ENCODE assay signal across 17 cellular contexts in the genomic region with DNA sequence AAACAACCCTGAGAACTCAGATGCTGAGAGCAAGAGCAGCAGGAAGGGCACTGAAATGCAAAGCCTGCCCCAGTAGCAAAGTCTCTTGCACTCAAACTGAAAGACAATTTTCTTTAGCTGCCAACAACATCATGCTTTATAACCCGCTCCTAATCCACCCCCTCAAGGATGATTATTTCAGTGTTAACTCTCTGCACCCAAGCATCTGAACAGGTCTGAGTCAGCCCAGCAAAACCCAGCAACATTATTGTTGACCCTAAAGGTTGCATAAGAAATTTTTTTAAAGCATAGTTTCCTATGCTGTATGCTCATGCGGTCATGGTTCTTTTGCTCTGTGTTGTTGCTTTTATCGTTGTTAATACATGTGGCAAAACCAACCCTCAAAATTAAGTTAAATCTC.
DNase-seq lines count a peak whose midpoint lies in the region; ATAC-seq and TF ChIP-seq lines count a peak whose summit lies in the region.
"Had no signal": no experiment of that assay in that cellular context is flagged by ENCODE, and none has a peak within 500 bp of the region (broad histone marks: within the 10 kb centered on the region; RNA-seq: fewer than 3 reads in every experiment).

No MANE protein-coding gene starts in this region.

- BruUV-seq in IMR-90 (replicated peaks; lab: Mats Ljungman, UMichigan), result no TSS peak

- H3K23ac ChIP-seq in IMR-90 (ENCODE audit: low read depth, low read length), result no peak overlapping the region

- H3K4me2 ChIP-seq in IMR-90 (ENCODE audit: low read depth, low read length), result peak overlapping the region; percentile 3; the same call in 1 of the 2 replicates
- no peak overlapping the region for H3K4me2 ChIP-seq in hepatocyte
- peak overlapping the region; percentile 30 for H3K4me2 ChIP-seq in skeletal muscle satellite cell (ENCODE audit: low read length)

- no peak overlapping the region for H2AK5ac ChIP-seq in IMR-90 (ENCODE audit: low read depth, low read length)

- dilution Hi-C loops in IMR-90 (cut with HindIII; ENCODE audit: low sequenced_read_pairs, unreplicated experiment), result no loop called here

- ATAC-seq in IMR-90 (ENCODE audit: low read depth) (peak; percentile 79), GM21515 (IDR thresholded peaks at IDR 0.05; ENCODE audit: unreplicated experiment) (no peak), mucosa of descending colon (no peak), GM19395 (IDR thresholded peaks at IDR 0.05; ENCODE audit: unreplicated experiment) (no peak)
- ATAC-seq: gastrocnemius medialis had no signal

- no CpG with 5 or more reads among the region's 3 CpGs for WGBS in IMR-90 (ENCODE audit: extremely low coverage in 2 of 2, insufficient read length in 1 of 2), 2 experiments
- 55% methylated on average over 3 of the region's 3 CpGs for WGBS in hepatocyte (ENCODE audit: low lambda C conversion rate, missing lambda C conversion rate)

- H3K9me3 ChIP-seq in IMR-90 (ENCODE audit: control insufficient read depth, insufficient read depth, low read length) (0 out of 2 replicates have a peak, but pooled peaks cover 1% of the 10 kb centered on the region), hepatocyte (ENCODE audit: low read depth) (no peaks in the 10 kb centered on the region), skeletal muscle satellite cell (replicated peaks; ENCODE audit: low read length) (no peaks in the 10 kb centered on the region), mucosa of descending colon (no peaks in the 10 kb centered on the region)
- H3K9me3 ChIP-seq: gastrocnemius medialis had no signal

- H3K27ac ChIP-seq in IMR-90 (ENCODE audit: insufficient read depth, low read length) (no peak overlapping the region; the same call in 1 of the 2 replicates), hepatocyte (peak overlapping the region; percentile 19)
- H3K27ac ChIP-seq: gastrocnemius medialis, right atrium auricular region had no signal

- H4K20me1 ChIP-seq in IMR-90 (ENCODE audit: insufficient read depth, low read length), result no peaks in the 10 kb centered on the region
- no peaks in the 10 kb centered on the region for H4K20me1 ChIP-seq in hepatocyte (ENCODE audit: insufficient read depth, poor library complexity, severe bottlenecking)

- no peaks in the 10 kb centered on the region for H3K79me1 ChIP-seq in IMR-90 (ENCODE audit: low read depth in 1 of 2, low read length in 2 of 2)

- H3K79me2 ChIP-seq in hepatocyte, result no peaks in the 10 kb centered on the region

- H3K36me3 ChIP-seq in IMR-90 (ENCODE audit: control insufficient read depth, insufficient read depth, low read length) (no peaks in the 10 kb centered on the region), hepatocyte (replicated peaks; ENCODE audit: insufficient read depth, low read depth) (no peaks in the 10 kb centered on the region), skeletal muscle satellite cell (ENCODE audit: insufficient read depth, low read length) (no peaks in the 10 kb centered on the region), mucosa of descending colon (ENCODE audit: low read depth) (no peaks in the 10 kb centered on the region)
- H3K36me3 ChIP-seq: gastrocnemius medialis, right atrium auricular region had no signal

- TF ChIP-seq POLR2A in IMR-90 (IDR thresholded peaks at IDR 0.05; ENCODE audit: low read depth, low read length), result no peak

- H3K27me3 ChIP-seq in IMR-90 (ENCODE audit: control insufficient read depth, insufficient read depth, low read length), result no peaks in the 10 kb centered on the region
- H3K27me3 ChIP-seq in hepatocyte, result no peaks in the 10 kb centered on the region
- H3K27me3 ChIP-seq in skeletal muscle satellite cell (ENCODE audit: control insufficient read depth, insufficient read depth, low read length), result peaks cover 3% of the 10 kb centered on the region
- H3K27me3 ChIP-seq: gastrocnemius medialis, right atrium auricular region had no signal

- no peaks in the 10 kb centered on the region for H3K9me1 ChIP-seq in IMR-90 (ENCODE audit: insufficient read depth, low read length)

- intact Hi-C loops in IMR-90 (cut with micrococcal nuclease) (loop anchor here (5.0 kb wide), 1 partner anchor 602 kb away; no protein-coding TSS in a partner anchor), mucosa of descending colon (cut with DNase I, micrococcal nuclease) (no loop called here)

- H3K14ac ChIP-seq in IMR-90 (replicated peaks; ENCODE audit: low read depth, low read length), result no peak overlapping the region

- H3K9me2 ChIP-seq in hepatocyte (replicated peaks; ENCODE audit: insufficient read depth), result no peaks in the 10 kb centered on the region

- H3K56ac ChIP-seq in IMR-90 (ENCODE audit: extremely low read depth, insufficient read depth, low read length), result no peak overlapping the region

- peaks cover 13% of the 10 kb centered on the region for H3K4me1 ChIP-seq in IMR-90 (ENCODE audit: control insufficient read depth, insufficient read depth, low read length)
- H3K4me1 ChIP-seq in hepatocyte (ENCODE audit: insufficient read depth), result peaks cover 17% of the 10 kb centered on the region
- H3K4me1 ChIP-seq in skeletal muscle satellite cell (ENCODE audit: control insufficient read depth, insufficient read depth, low read length), result peaks cover 15% of the 10 kb centered on the region
- no peaks in the 10 kb centered on the region for H3K4me1 ChIP-seq in mucosa of descending colon (ENCODE audit: low read depth)

- POLR2A ChIA-PET in IMR-90 (lab: Charles Lee; ENCODE audit: unreplicated experiment), result no interaction called here

- peak; percentile 84 for DNase-seq in IMR-90
- DNase-seq in brain pericyte (ENCODE audit: low read depth, low spot score), result peak; percentile 68
- DNase-seq in hepatocyte (ENCODE audit: low spot score), result no peak
- DNase-seq in mucosa of descending colon, result no peak
- DNase-seq: activated gamma-delta T cell treated with Interleukin-2 at 50 U/mL for 16 hours; CD4-positive, alpha-beta memory T cell; gastrocnemius medialis; GF-D8; immature natural killer cell; Kasumi-1; NCI-H2029 treated with DMSO at 0.1 percent for 48 hours; SHP77; stimulated activated naive CD4-positive, alpha-beta T cell treated with Interleukin-2 at 50 U/mL for 16 hours had no signal

- peak overlapping the region; percentile 65 for H2BK5ac ChIP-seq in IMR-90 (ENCODE audit: low read depth, low read length, poor library complexity, severe bottlenecking)

- no peak overlapping the region for H3K4ac ChIP-seq in IMR-90 (ENCODE audit: low read depth, low read length)

- no peak overlapping the region for H4K5ac ChIP-seq in IMR-90 (ENCODE audit: low read depth, low read length)

- in situ Hi-C loops in IMR-90 (cut with MboI; ENCODE audit: low sequenced_read_pairs), result no loop called here

- H3K18ac ChIP-seq in IMR-90 (ENCODE audit: low read depth, low read length), result no peak overlapping the region

- H3K4me3 ChIP-seq in IMR-90 (ENCODE audit: insufficient read depth, low read depth, low read length) (no peak overlapping the region), hepatocyte (no peak overlapping the region), skeletal muscle satellite cell (ENCODE audit: low read length) (no peak overlapping the region), mucosa of descending colon (no peak overlapping the region)
- H3K4me3 ChIP-seq: gastrocnemius medialis, right atrium auricular region had no signal

- H4K8ac ChIP-seq in IMR-90 (ENCODE audit: low read depth in 2 of 2, low read length in 2 of 2), result no peak overlapping the region; a peak in 1 of 4 replicates

- H2BK15ac ChIP-seq in IMR-90 (ENCODE audit: low read depth, low read length), result no peak overlapping the region

- H4K91ac ChIP-seq in IMR-90 (ENCODE audit: insufficient read depth, low read depth, low read length), result no peak overlapping the region

- no peak overlapping the region for H2AFZ ChIP-seq in IMR-90 (replicated peaks; ENCODE audit: low read length, poor library complexity)
- no peak overlapping the region for H2AFZ ChIP-seq in hepatocyte

- H3K9ac ChIP-seq in IMR-90 (ENCODE audit: low read depth, low read length) (no peak overlapping the region), skeletal muscle satellite cell (ENCODE audit: low read depth, low read length) (no peak overlapping the region)

- CTCF ChIA-PET in IMR-90 (lab: Yijun Ruan, JAX), result no interaction called here

- no peak for TF ChIP-seq RAD21 in IMR-90 (IDR thresholded peaks at IDR 0.05; ENCODE audit: low read length)

- H2AK9ac ChIP-seq in IMR-90 (replicated peaks; ENCODE audit: low read depth, low read length, poor library complexity), result no peak overlapping the region

- TF ChIP-seq CTCF in IMR-90 (conservative IDR thresholded peaks at IDR 0.05; ENCODE audit: low read depth, low read length) (no peak), hepatocyte (IDR thresholded peaks at IDR 0.05; ENCODE audit: poor library complexity) (no peak), mucosa of descending colon (IDR thresholded peaks at IDR 0.05) (no peak)

- H2BK20ac ChIP-seq in IMR-90 (ENCODE audit: low read depth, low read length), result no peak overlapping the region

- no peak overlapping the region for H2BK120ac ChIP-seq in IMR-90 (ENCODE audit: low read depth, low read length)

TF ChIP-seq in IMR-90, 13 proteins besides CTCF, POLR2A, EP300 and RAD21:
- no peak for TF ChIP-seq RFX5 (IDR thresholded peaks at IDR 0.05; ENCODE audit: low read depth, low read length)
- peak; percentile 61 for TF ChIP-seq CEBPB (IDR thresholded peaks at IDR 0.05; ENCODE audit: low read depth, low read length)
- no peak for TF ChIP-seq RCOR1 (IDR thresholded peaks at IDR 0.05; ENCODE audit: insufficient replicate concordance, low read length)
- no peak for TF ChIP-seq NFE2L2 (IDR thresholded peaks at IDR 0.05; ENCODE audit: low read depth, low read length)

Comparison
In these comparisons a context has a peak if more than half of its experiments do, and no peak if none do; other contexts are left out.
1. DNase-seq: peak in IMR-90 (single experiment) and brain pericyte (single experiment); none in hepatocyte (single experiment) and mucosa of descending colon (0 of 3).